ENCODE assay signal across 13 cellular contexts in the genomic region with DNA sequence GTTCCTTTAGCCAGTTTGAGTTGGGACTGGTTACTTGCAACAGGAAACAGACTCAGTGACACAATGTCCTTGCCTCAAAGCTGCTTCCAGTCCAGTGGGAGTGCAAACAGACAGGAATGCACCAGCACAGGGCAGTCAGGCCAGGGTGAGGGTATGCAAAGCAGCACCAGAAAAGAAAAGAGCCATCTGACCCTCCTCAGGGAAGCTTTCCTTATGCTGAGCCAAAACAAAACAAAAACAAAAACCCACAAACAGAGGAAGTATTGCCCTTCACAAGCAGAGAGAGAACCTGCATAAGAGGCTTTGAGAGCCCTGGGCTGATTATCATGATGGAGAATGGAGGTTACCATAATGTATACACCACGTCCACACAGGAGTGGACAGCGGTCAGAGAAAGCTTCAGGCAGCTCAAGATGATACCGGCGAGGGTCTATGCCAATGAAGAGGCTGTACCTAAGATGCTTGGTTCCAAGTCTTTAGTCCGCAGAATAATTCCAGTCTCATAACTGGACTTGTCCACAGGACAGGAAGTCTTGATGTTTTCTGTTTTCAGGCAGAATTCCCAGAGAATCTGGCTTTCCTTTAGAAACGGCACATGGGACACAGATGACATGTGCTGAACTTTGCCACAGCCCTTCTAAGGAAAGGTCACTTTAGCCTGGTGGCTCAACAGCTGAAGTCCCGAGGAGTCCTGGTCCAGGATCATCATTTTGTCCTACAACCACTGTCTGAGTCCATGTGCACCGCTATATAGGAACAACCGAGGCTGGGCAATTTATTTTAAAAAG.
DNase-seq lines count a peak whose midpoint lies in the region; ATAC-seq and TF ChIP-seq lines count a peak whose summit lies in the region.
"Had no signal": no experiment of that assay in that cellular context is flagged by ENCODE, and none has a peak within 500 bp of the region (broad histone marks: within the 10 kb centered on the region; RNA-seq: fewer than 3 reads in every experiment).

No MANE protein-coding gene starts in this region.

- no peak for TF ChIP-seq CTCF in upper lobe of right lung (IDR thresholded peaks at IDR 0.05)

- peak overlapping the region; percentile 61 for H3K27ac ChIP-seq in caudate nucleus (ENCODE audit: low read depth, low read length)
- peak overlapping the region; percentile 14 for H3K27ac ChIP-seq in upper lobe of right lung
- H3K27ac ChIP-seq: VCaP had no signal

- intact Hi-C loops in Right ventricle myocardium inferior (cut with DNase I): no loop called here
- intact Hi-C loops in cardiac septum (cut with DNase I): no loop called here
- intact Hi-C loops in upper lobe of right lung (cut with DNase I): no loop called here

- ATAC-seq in Right ventricle myocardium inferior (peak; percentile 15), HG02642 (IDR thresholded peaks at IDR 0.05; ENCODE audit: poor library complexity, unreplicated experiment) (peak; percentile 65), upper lobe of right lung (no peak)

- no peaks in the 10 kb centered on the region for H3K9me3 ChIP-seq in upper lobe of right lung

- H3K4me3 ChIP-seq in upper lobe of right lung: no peak overlapping the region

- DNase-seq in Right ventricle myocardium inferior (ENCODE audit: missing footprints) (no peak), cardiac septum (ENCODE audit: low spot score) (no peak), caudate nucleus (lab: John Stamatoyannopoulos, UW) (no peak), upper lobe of right lung (no peak), germinal center (ENCODE audit: low spot score) (no peak), NCI-H526 (lab: John Stamatoyannopoulos, UW) (no peak), T1000 (lab: John Stamatoyannopoulos, UW) (no peak)
- DNase-seq: activated T-cell treated with anti-CD3 and anti-CD28 coated beads, Interleukin-2, amount 50 U/mL, for 24 hours; NCI-H446; RPMI8226; stimulated activated CD4-positive, alpha-beta T cell treated with anti-CD3 and anti-CD28 coated beads, Interleukin-12 subunit alpha, Interleukin-12 subunit beta, amount 100 ng/mL, for 4 hours had no signal

- H3K27me3 ChIP-seq in upper lobe of right lung: no peaks in the 10 kb centered on the region

- peaks cover 27% of the 10 kb centered on the region for H3K4me1 ChIP-seq in upper lobe of right lung

- peaks cover 27% of the 10 kb centered on the region for H3K36me3 ChIP-seq in upper lobe of right lung
